Comparison of ENCODE assay signal across 8 cellular contexts in genomic region chrX:136146614-136147319, GRCh38. TPM values are rescaled to one million over a fixed set of nuclear protein-coding genes. Genes with fewer than 3 reads are reported as not detected.
DNase-seq lines count a peak whose midpoint lies in the region; ATAC-seq, FAIRE-seq and TF ChIP-seq lines count a peak whose summit lies in the region.

No MANE protein-coding gene starts in this region.

- POLR2A ChIA-PET in PC-3 (lab: Charles Lee; ENCODE audit: unreplicated experiment) (no interaction called here), K562 (lab: Yijun Ruan, JAX) (no interaction called here)

- peaks cover 12% of the 10 kb centered on the region; the same call in 1 of the 2 replicates for H3K4me1 ChIP-seq in PC-3 (ENCODE audit: insufficient read depth, low read length)
- H3K4me1 ChIP-seq in K562 (replicated peaks in 1 of 2; ENCODE audit: control insufficient read depth in 2 of 2, insufficient read depth in 2 of 2, low read length in 2 of 2), result peaks cover 0 to 14% of the 10 kb centered on the region in 2 experiments; a peak in 2 of 5 replicates

- no peak for TF ChIP-seq RAD21 in K562 (CRISPR knock-in tag; conservative IDR thresholded peaks at IDR 0.05 in 1 of 2, IDR thresholded peaks at IDR 0.05 in 1 of 2)

- no peaks in the 10 kb centered on the region for H3K27me3 ChIP-seq in PC-3 (ENCODE audit: low read length)
- H3K27me3 ChIP-seq in K562 (ENCODE audit: control insufficient read depth in 2 of 2, insufficient read depth in 2 of 2, low read length in 2 of 2), result peaks cover 7 to 26% of the 10 kb centered on the region in 2 experiments; a peak in 4 of 5 replicates
- H3K27me3 ChIP-seq in kidney epithelial cell (ENCODE audit: control insufficient read depth, insufficient read depth, low read length), result peaks cover 3% of the 10 kb centered on the region

- in situ Hi-C loops in K562 (cut with MboI), result no loop called here

- no peak for TF ChIP-seq EP300 in K562 (IDR thresholded peaks at IDR 0.05; ENCODE audit: low read length)

- no peaks in the 10 kb centered on the region for H3K9me1 ChIP-seq in K562 (ENCODE audit: control insufficient read depth, insufficient read depth, low read length)

- H3K79me2 ChIP-seq in PC-3 (ENCODE audit: low read length) (peaks cover 12% of the 10 kb centered on the region), K562 (ENCODE audit: control insufficient read depth, insufficient read depth, low read length) (no peaks in the 10 kb centered on the region)

- H2AFZ ChIP-seq in PC-3 (ENCODE audit: low read length) (peak overlapping the region; percentile 98), K562 (ENCODE audit: low read depth, low read length) (peak overlapping the region; percentile 24; the same call in 1 of the 2 replicates)

- H3K4me2 ChIP-seq in PC-3 (ENCODE audit: low read length), result peak overlapping the region; percentile 98
- peak overlapping the region; percentile 43 for H3K4me2 ChIP-seq in K562 (ENCODE audit: insufficient read depth, low read length)

- H4K20me1 ChIP-seq in PC-3 (ENCODE audit: low read length) (0 out of 2 replicates have a peak, but pooled peaks cover 5% of the 10 kb centered on the region), K562 (replicated peaks; ENCODE audit: control insufficient read depth, insufficient read depth, low read length) (no peaks in the 10 kb centered on the region)

- intact Hi-C loops in PC-3 (cut with micrococcal nuclease), result no loop called here
- intact Hi-C loops in K562 (cut with micrococcal nuclease), result no loop called here

- H3K36me3 ChIP-seq in PC-3 (ENCODE audit: low read depth, low read length) (no peaks in the 10 kb centered on the region), K562 (ENCODE audit: control insufficient read depth, insufficient read depth, low read length) (no peaks in the 10 kb centered on the region), kidney epithelial cell (ENCODE audit: control insufficient read depth, insufficient read depth, low read length) (no peaks in the 10 kb centered on the region)

- peak; percentile 35 for ATAC-seq in GM19372 (IDR thresholded peaks at IDR 0.05; ENCODE audit: low read depth, unreplicated experiment)
- ATAC-seq in PC-3, result peak; percentile 61
- ATAC-seq in K562, result peak; percentile 41
- no peak for ATAC-seq in HG02870 (IDR thresholded peaks at IDR 0.05; ENCODE audit: unreplicated experiment)

- H3K9me3 ChIP-seq in PC-3 (ENCODE audit: low read length), result no peaks in the 10 kb centered on the region
- H3K9me3 ChIP-seq in K562 (replicated peaks; ENCODE audit: control insufficient read depth, insufficient read depth, low read depth, low read length), result no peaks in the 10 kb centered on the region

- TSS peak; percentile 81 for BruUV-seq in PC-3 (replicated peaks; lab: Mats Ljungman, UMichigan)
- BruUV-seq in K562 (replicated peaks; lab: Mats Ljungman, UMichigan), result no TSS peak

- H3K9ac ChIP-seq in PC-3 (ENCODE audit: low read length), result peak overlapping the region; percentile 75
- peak overlapping the region in 1 of 2 experiments; percentile 58; a peak in 1 of 4 replicates for H3K9ac ChIP-seq in K562 (ENCODE audit: insufficient read depth in 1 of 2, low read depth in 2 of 2, low read length in 2 of 2)

- peak; percentile 7 for DNase-seq in PC-3
- DNase-seq in K562 (ENCODE audit: extremely low read depth in 1 of 4, low spot score in 3 of 4), result no peak
- DNase-seq in kidney epithelial cell (ENCODE audit: low read depth), result no peak
- peak; percentile 28 for DNase-seq in stimulated activated CD4-positive, alpha-beta T cell treated with anti-CD3 and anti-CD28 coated beads, Interleukin-4, amount 100 ng/mL, for 1 hour
- no peak for DNase-seq in UCSD-AML1 (lab: John Stamatoyannopoulos, UW; ENCODE audit: unreplicated experiment)
- DNase-seq in OCI-M1 (lab: John Stamatoyannopoulos, UW), result no peak

- WGBS in K562 (ENCODE audit: insufficient coverage, low coverage, missing lambda C conversion rate), result 25% methylated on average over 12 of the region's 60 CpGs

- TF ChIP-seq CTCF in PC-3 (conservative IDR thresholded peaks at IDR 0.05; ENCODE audit: low read depth, low read length) (no peak), K562 (IDR thresholded peaks at IDR 0.05 in 2 of 3, conservative IDR thresholded peaks at IDR 0.05 in 1 of 3; ENCODE audit: insufficient read depth in 2 of 3, low read depth in 1 of 3, low read length in 3 of 3) (no peak), kidney epithelial cell (IDR thresholded peaks at IDR 0.05; ENCODE audit: insufficient read depth, low read length, poor library complexity, severe bottlenecking) (no peak)

- CTCF ChIA-PET in PC-3 (lab: Charles Lee) (no interaction called here), K562 (lab: Yijun Ruan, JAX; ENCODE audit: low intra/inter-chr PET ratio) (no interaction called here)

- H3F3A ChIP-seq in PC-3 (ENCODE audit: low read length, unreplicated experiment), result no peaks in the 10 kb centered on the region

- H3K27ac ChIP-seq in PC-3 (ENCODE audit: low read length) (no peak overlapping the region), K562 (ENCODE audit: extremely low read depth, low read depth, low read length) (no peak overlapping the region)

- H3K4me3 ChIP-seq in PC-3 (ENCODE audit: low read length) (peak overlapping the region; percentile 83), K562 (peak overlapping the region; percentile 32), kidney epithelial cell (ENCODE audit: low read depth, low read length) (peak overlapping the region; percentile 53)

- TF ChIP-seq POLR2A in K562 (conservative IDR thresholded peaks at IDR 0.05), result no peak

- FAIRE-seq in K562 (lab: Jason Lieb, UNC), result no peak

- H3K9me2 ChIP-seq in PC-3 (replicated peaks; ENCODE audit: low read length), result no peaks in the 10 kb centered on the region

TF ChIP-seq in K562, 482 proteins besides CTCF, POLR2A, EP300 and RAD21:
- TF ChIP-seq BACH1 (tag; IDR thresholded peaks at IDR 0.05) (no peak), ZNF778 (CRISPR knock-in tag; IDR thresholded peaks at IDR 0.05) (no peak)

RNA-seq across cellular contexts. Expression of gene FHL1, which starts 0.6 kb away (rescaled TPM):
- 42.4 and 51.8 TPM in 2 replicates for total RNA-seq in PC-3 (2014; rRNA removed)
- 0.30 and 0.86 TPM in 2 replicates for total RNA-seq in K562 (2011; cell fraction: chromatin; rRNA removed; ENCODE audit: low replicate concordance)
- 0.50 TPM in 1 of 2 replicates, not detected in the other for total RNA-seq in K562 (2011; cell fraction: nucleolus; rRNA removed)
- total RNA-seq in K562 (2011; cell fraction: nucleoplasm; rRNA removed), result 0.31 and 0.81 TPM in 2 replicates
- total RNA-seq in K562 (2014; rRNA removed), result 0.29 and 1.1 TPM in 2 replicates
- total RNA-seq in K562 (2014; rRNA removed; fragmentation: Illumina TruSeq; extraction: Trizol), result 0.10 and 0.11 TPM in 2 replicates
- total RNA-seq in K562 (2015; rRNA removed; fragmentation: Illumina TruSeq; extraction: Trizol), result 0.08 TPM in 1 of 2 replicates, not detected in the other
- 0.27 and 0.76 TPM in 2 replicates for total RNA-seq in K562 (2021)
- polyA plus RNA-seq in K562 (2011; rRNA removed), result 0.24 and 3.0 TPM in 2 replicates
- polyA plus RNA-seq in K562 (2011; cell fraction: cytosol; rRNA removed), result 0.22 and 3.4 TPM in 2 replicates
- 0.17 and 1.5 TPM in 2 replicates for polyA plus RNA-seq in K562 (2011; cell fraction: nucleus; rRNA removed)
- 0.17 and 0.39 TPM in 2 replicates for polyA plus RNA-seq in K562 (2012)
- polyA plus RNA-seq in K562 (2014; fragmentation: Illumina TruSeq; extraction: Trizol), result 0.12 and 0.25 TPM in 2 replicates
- under 1 TPM; 0.03 to 0.08 TPM for polyA plus RNA-seq in K562 (2014; fragmentation: Nextera tagmentation; extraction: Ambion mirVana)
- polyA plus RNA-seq in K562 (2014; rRNA removed), result 0.05 and 0.13 TPM in 2 replicates
- 2.4 TPM in 1 of 2 replicates, not detected in the other for polyA minus RNA-seq in K562 (2011; rRNA and poly(A)+ RNA removed)
- polyA minus RNA-seq in K562 (2011; cell fraction: cytosol; rRNA and poly(A)+ RNA removed), result 1.3 and 1.4 TPM in 2 replicates
- polyA minus RNA-seq in K562 (2011; cell fraction: nucleus; rRNA and poly(A)+ RNA removed), result 0.27 TPM in 1 of 2 replicates, not detected in the other
- total RNA-seq in kidney epithelial cell, result 37.3 and 42.0 TPM in 2 replicates

Comparison
In these comparisons a context has a peak if more than half of its experiments do, and no peak if none do; other contexts are left out.
1. DNase-seq: peak in PC-3 (single experiment) and stimulated activated CD4-positive, alpha-beta T cell treated with anti-CD3 and anti-CD28 coated beads, Interleukin-4, amount 100 ng/mL, for 1 hour (single experiment); none in K562 (0 of 4), kidney epithelial cell (single experiment), UCSD-AML1 (single experiment) and OCI-M1 (single experiment).
2. H3K4me3 ChIP-seq: peak in every context shown above with its lines; median percentile 83 in PC-3; 53 in kidney epithelial cell; 32 in K562.
3. RNA of gene FHL1, which starts 0.6 kb away (total RNA-seq): 42.4 to 51.8 TPM in PC-3 and 37.3 to 42.0 TPM in kidney epithelial cell; 0.08 to 1.1 TPM in K562; every median in the first group is over 10 times any median in the second.